In genomic region chr12:132472386-132472785, GRCh38 we compare ENCODE assay signal across 18 cellular contexts. TPM values are rescaled to one million over a fixed set of nuclear protein-coding genes. Genes with fewer than 3 reads are reported as not detected.
DNase-seq lines count a peak whose midpoint lies in the region; ATAC-seq and TF ChIP-seq lines count a peak whose summit lies in the region.
"Had no signal": no experiment of that assay in that cellular context is flagged by ENCODE, and none has a peak within 500 bp of the region (broad histone marks: within the 10 kb centered on the region; RNA-seq: fewer than 3 reads in every experiment).

No MANE protein-coding gene starts in this region.

- no peak overlapping the region for H3K27ac Mint-ChIP-seq in chondrocyte (ENCODE audit: unreplicated experiment)
- peak overlapping the region; percentile 85 for H3K27ac Mint-ChIP-seq in stimulated activated effector memory CD8-positive, alpha-beta T cell treated with anti-CD3 and anti-CD28 coated beads, Interleukin-12 subunit alpha, Interleukin-12 subunit beta, amount 100 ng/mL, for 72 hours

- ATAC-seq in Right ventricle myocardium inferior (no peak), left ventricle myocardium superior (no peak), GM19351 (IDR thresholded peaks at IDR 0.05; ENCODE audit: unreplicated experiment) (no peak)
- peak; percentile 6 for ATAC-seq in stimulated activated effector memory CD8-positive, alpha-beta T cell treated with anti-CD3 and anti-CD28 coated beads, Interleukin-12 subunit alpha, Interleukin-12 subunit beta, amount 100 ng/mL, for 72 hours
- ATAC-seq: body of pancreas, left cardiac atrium had no signal

- H3K9me3 Mint-ChIP-seq in chondrocyte (ENCODE audit: low read depth): no peaks in the 10 kb centered on the region
- no peaks in the 10 kb centered on the region for H3K9me3 Mint-ChIP-seq in stimulated activated effector memory CD8-positive, alpha-beta T cell treated with anti-CD3 and anti-CD28 coated beads, Interleukin-12 subunit alpha, Interleukin-12 subunit beta, amount 100 ng/mL, for 72 hours

- DNase-seq in Right ventricle myocardium inferior (ENCODE audit: missing footprints) (peak; percentile 42), left ventricle myocardium superior (no peak), LNCaP clone FGC (ENCODE audit: low read depth) (no peak), chondrocyte (ENCODE audit: low spot score) (peak; percentile 68), NCI-H2107 (lab: John Stamatoyannopoulos, UW) (no peak)
- no peak for DNase-seq in stimulated activated effector memory CD8-positive, alpha-beta T cell treated with anti-CD3 and anti-CD28 coated beads, Interleukin-12 subunit alpha, Interleukin-12 subunit beta, amount 100 ng/mL, for 72 hours (ENCODE audit: low spot score in 2 of 2)
- DNase-seq in stimulated activated CD4-positive, alpha-beta T cell treated with anti-CD3 and anti-CD28 coated beads, Interleukin-15, amount 100 ng/mL, for 24 hours: no peak
- DNase-seq: activated CD4-positive, alpha-beta T cell treated with anti-CD3 and anti-CD28 coated beads, Interleukin-2, amount 50 U/mL, for 1 hour; body of pancreas; GF-D8; left cardiac atrium; MM.1S; NCI-H187; NCI-H524 had no signal

- intact Hi-C loops in Right ventricle myocardium inferior (cut with DNase I): no loop called here
- intact Hi-C loops in left ventricle myocardium superior (cut with micrococcal nuclease): no loop called here

- no peaks in the 10 kb centered on the region for H3K4me1 Mint-ChIP-seq in chondrocyte (ENCODE audit: low read depth)
- H3K4me1 Mint-ChIP-seq in stimulated activated effector memory CD8-positive, alpha-beta T cell treated with anti-CD3 and anti-CD28 coated beads, Interleukin-12 subunit alpha, Interleukin-12 subunit beta, amount 100 ng/mL, for 72 hours: peaks cover 43% of the 10 kb centered on the region

- H3K36me3 Mint-ChIP-seq in chondrocyte (ENCODE audit: low read depth): no peaks in the 10 kb centered on the region
- peaks cover 14% of the 10 kb centered on the region for H3K36me3 Mint-ChIP-seq in stimulated activated effector memory CD8-positive, alpha-beta T cell treated with anti-CD3 and anti-CD28 coated beads, Interleukin-12 subunit alpha, Interleukin-12 subunit beta, amount 100 ng/mL, for 72 hours

- peaks cover 18% of the 10 kb centered on the region for H3K27me3 Mint-ChIP-seq in chondrocyte (ENCODE audit: low read depth)

- H3K4me3 ChIP-seq in LNCaP clone FGC (ENCODE audit: low read depth, low read length): peak overlapping the region; percentile 42
- H3K4me3 ChIP-seq: body of pancreas, coronary artery, SJSA1, suprapubic skin had no signal

- TF ChIP-seq CTCF in LNCaP clone FGC (IDR thresholded peaks at IDR 0.05; ENCODE audit: control insufficient read depth, extremely low read depth, insufficient read depth) (no peak), chondrocyte (IDR thresholded peaks at IDR 0.05) (no peak)

- no peak overlapping the region for H3K4me3 Mint-ChIP-seq in chondrocyte (ENCODE audit: unreplicated experiment)
- peak overlapping the region; percentile 60 for H3K4me3 Mint-ChIP-seq in stimulated activated effector memory CD8-positive, alpha-beta T cell treated with anti-CD3 and anti-CD28 coated beads, Interleukin-12 subunit alpha, Interleukin-12 subunit beta, amount 100 ng/mL, for 72 hours

RNA-seq across cellular contexts. Expression of gene FBRSL1, which starts 17.6 kb away (rescaled TPM):
- total RNA-seq in Right ventricle myocardium inferior: 51.9 TPM
- 68.0 TPM for total RNA-seq in left ventricle myocardium superior
- 35.3 to 41.6 TPM (median 41.1 TPM) in 3 replicates for total RNA-seq in chondrocyte

Comparison
In these comparisons a context has a peak if more than half of its experiments do, and no peak if none do; other contexts are left out.
1. DNase-seq: peak in Right ventricle myocardium inferior (single experiment) and chondrocyte (single experiment); none in left ventricle myocardium superior (single experiment), LNCaP clone FGC (single experiment), stimulated activated effector memory CD8-positive, alpha-beta T cell treated with anti-CD3 and anti-CD28 coated beads, Interleukin-12 subunit alpha, Interleukin-12 subunit beta, amount 100 ng/mL, for 72 hours (0 of 2), NCI-H2107 (single experiment) and stimulated activated CD4-positive, alpha-beta T cell treated with anti-CD3 and anti-CD28 coated beads, Interleukin-15, amount 100 ng/mL, for 24 hours (single experiment).